In genomic region chr2:210541280-210541902, GRCh38 we compare ENCODE assay signal across 18 cellular contexts.
DNase-seq lines count a peak whose midpoint lies in the region; ATAC-seq and TF ChIP-seq lines count a peak whose summit lies in the region.
"Had no signal": no experiment of that assay in that cellular context is flagged by ENCODE, and none has a peak within 500 bp of the region (broad histone marks: within the 10 kb centered on the region; RNA-seq: fewer than 3 reads in every experiment).

No MANE protein-coding gene starts in this region.

- H3K36me3 Mint-ChIP-seq in nephron (ENCODE audit: low read depth), result no peaks in the 10 kb centered on the region

- TF ChIP-seq CTCF in fibroblast of mammary gland (conservative IDR thresholded peaks at IDR 0.05; ENCODE audit: control insufficient read depth, insufficient read depth, low read depth, low read length), result no peak
- TF ChIP-seq CTCF in nephron (IDR thresholded peaks at IDR 0.05; ENCODE audit: unreplicated experiment in 3 of 3), result no peak

- H3K4me3 ChIP-seq in fibroblast of mammary gland (ENCODE audit: control insufficient read depth, low read depth, low read length), result no peak overlapping the region
- H3K4me3 ChIP-seq: GM12878, left ventricle myocardium inferior, sigmoid colon had no signal

- ATAC-seq in HG02852 (IDR thresholded peaks at IDR 0.05; ENCODE audit: unreplicated experiment), result no peak
- ATAC-seq: activated CD4-positive, alpha-beta T cell treated with anti-CD3 and anti-CD28 coated beads for 36 hours; GM12878 had no signal

- DNase-seq in HS-5 (ENCODE audit: low read depth) (peak; percentile 11), NCI-H510A treated with DMSO at 0.1 percent for 48 hours (lab: John Stamatoyannopoulos, UW) (peak; percentile 8), fibroblast of mammary gland (ENCODE audit: low read depth) (peak; percentile 61), HUDEP-2 (lab: John Stamatoyannopoulos, UW; ENCODE audit: unreplicated experiment in 76 of 76) (no peak), NCI-H1694 treated with DMSO at 0.1 percent for 48 hours (lab: John Stamatoyannopoulos, UW) (no peak)
- DNase-seq: activated CD4-positive, alpha-beta T cell treated with anti-CD3 and anti-CD28 coated beads for 36 hours; activated gamma-delta T cell treated with Interleukin-2 at 50 U/mL for 16 hours; Calu3; effector memory CD4-positive, alpha-beta T cell; foreskin melanocyte; left ventricle myocardium inferior; NCI-H1092; NCI-H226; sigmoid colon; stimulated activated CD4-positive, alpha-beta T cell treated with anti-CD3 and anti-CD28 coated beads, Interleukin-4, amount 100 ng/mL, for 1 hour had no signal

- H3K27me3 Mint-ChIP-seq in nephron (ENCODE audit: low read depth), result no peaks in the 10 kb centered on the region
- H3K27me3 Mint-ChIP-seq: activated CD4-positive, alpha-beta T cell treated with anti-CD3 and anti-CD28 coated beads for 36 hours had no signal

- H3K4me3 Mint-ChIP-seq in nephron, result no peak overlapping the region
- H3K4me3 Mint-ChIP-seq: activated CD4-positive, alpha-beta T cell treated with anti-CD3 and anti-CD28 coated beads for 36 hours had no signal

- no peaks in the 10 kb centered on the region for H3K9me3 Mint-ChIP-seq in nephron

- H3K4me1 Mint-ChIP-seq in nephron, result peaks cover 13% of the 10 kb centered on the region
- H3K4me1 Mint-ChIP-seq: activated CD4-positive, alpha-beta T cell treated with anti-CD3 and anti-CD28 coated beads for 36 hours had no signal

- H3K27ac Mint-ChIP-seq in nephron, result peak overlapping the region; percentile 43 to 71 (median 59)
- H3K27ac Mint-ChIP-seq: activated CD4-positive, alpha-beta T cell treated with anti-CD3 and anti-CD28 coated beads for 36 hours had no signal

Comparison
In these comparisons a context has a peak if more than half of its experiments do, and no peak if none do; other contexts are left out.
1. DNase-seq: peak in HS-5 (single experiment), NCI-H510A treated with DMSO at 0.1 percent for 48 hours (single experiment) and fibroblast of mammary gland (single experiment); none in HUDEP-2 (0 of 76) and NCI-H1694 treated with DMSO at 0.1 percent for 48 hours (single experiment).